Comparison of ENCODE assay signal across 16 cellular contexts in the genomic region with DNA sequence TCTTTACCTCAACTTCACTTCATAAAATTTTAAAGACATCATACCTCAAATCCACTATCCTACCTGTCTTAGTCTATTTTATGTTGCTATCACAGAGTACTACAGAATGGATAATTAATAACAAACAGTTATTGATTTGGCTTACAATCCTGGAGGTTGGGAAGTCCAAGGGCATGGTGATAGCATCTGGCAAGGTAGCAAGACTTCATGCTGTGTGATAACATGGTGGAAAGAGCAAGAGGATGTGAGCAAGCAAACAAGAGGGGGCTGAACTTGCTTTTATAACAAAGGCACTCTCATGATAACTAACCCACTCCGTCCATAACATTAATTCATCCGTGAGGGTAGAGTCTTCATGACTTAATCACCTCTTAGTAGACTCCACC. TPM values are rescaled to one million over a fixed set of nuclear protein-coding genes. Genes with fewer than 3 reads are reported as not detected.
DNase-seq lines count a peak whose midpoint lies in the region; ATAC-seq lines count a peak whose summit lies in the region.
"Had no signal": no experiment of that assay in that cellular context is flagged by ENCODE, and none has a peak within 500 bp of the region (broad histone marks: within the 10 kb centered on the region; RNA-seq: fewer than 3 reads in every experiment).

No MANE protein-coding gene starts in this region.

- DNase-seq in activated CD4-positive, alpha-beta T cell treated with anti-CD3 and anti-CD28 coated beads for 36 hours = no peak
- no peak for DNase-seq in activated CD4-positive, alpha-beta T cell treated with anti-CD3 and anti-CD28 coated beads, Interleukin-2, amount 50 U/mL, for 48 hours
- no peak for DNase-seq in activated T-helper 2 cell treated with anti-CD3 and anti-CD28 coated beads, Interferon-gamma antibody, Interleukin-2, Interleukin-4, amounts not matched to agents 10 μg/mL and 5 μg/mL and 100 μg/mL, durations not matched to agents 14 hours and 24 hours and 36 hours (ENCODE audit: low spot score)
- DNase-seq in natural killer cell treated with Interleukin-12 subunit alpha and Interleukin-12 subunit beta and Interleukin-15 and Interleukin-18, amount 100 ng/mL, for 72 hours (ENCODE audit: low spot score) = no peak
- DNase-seq in stimulated activated CD4-positive, alpha-beta T cell treated with anti-CD3 and anti-CD28 coated beads, Interleukin-4, amount 100 ng/mL, for 1 hour = no peak
- no peak for DNase-seq in DMS79 treated with DMSO at 0.1 percent for 48 hours (lab: John Stamatoyannopoulos, UW)
- DNase-seq: activated CD4-positive, alpha-beta T cell treated with anti-CD3 and anti-CD28 coated beads for 1 hour; brain microvascular endothelial cell; esophagus squamous epithelium; H7; head of caudate nucleus; islet precursor cell; mesendoderm; NCI-H774 had no signal

- POLR2A ChIA-PET in activated CD4-positive, alpha-beta T cell treated with anti-CD3 and anti-CD28 coated beads for 36 hours (lab: Charles Lee) = no interaction called here

- peaks cover 33% of the 10 kb centered on the region for H3K36me3 Mint-ChIP-seq in activated CD4-positive, alpha-beta T cell treated with anti-CD3 and anti-CD28 coated beads for 36 hours (ENCODE audit: low read depth)
- peaks cover 5% of the 10 kb centered on the region for H3K36me3 Mint-ChIP-seq in IgD-negative memory B cell
- H3K36me3 Mint-ChIP-seq in activated T-helper 2 cell treated with anti-CD3 and anti-CD28 coated beads, Interferon-gamma antibody, Interleukin-2, Interleukin-4, amounts not matched to agents 10 μg/mL and 5 μg/mL and 100 μg/mL, durations not matched to agents 14 hours and 24 hours and 36 hours (ENCODE audit: low read depth) = peaks cover 54% of the 10 kb centered on the region
- H3K36me3 Mint-ChIP-seq in natural killer cell treated with Interleukin-12 subunit alpha and Interleukin-12 subunit beta and Interleukin-15 and Interleukin-18, amount 100 ng/mL, for 72 hours = peaks cover 39% of the 10 kb centered on the region

- intact Hi-C loops in activated CD4-positive, alpha-beta T cell treated with anti-CD3 and anti-CD28 coated beads for 36 hours (cut with DNase I, micrococcal nuclease) = loop anchor here (10.0 kb wide), 2 partner anchors 81 to 271 kb away; partner anchors contain the start of gene CXADR (in 1 of the 2)
- intact Hi-C loops in activated T-helper 2 cell treated with anti-CD3 and anti-CD28 coated beads, Interferon-gamma antibody, Interleukin-2, Interleukin-4, amounts not matched to agents 10 μg/mL and 5 μg/mL and 100 μg/mL, durations not matched to agents 14 hours and 24 hours and 36 hours (cut with micrococcal nuclease) = loop anchor here (1.0 to 5.0 kb wide), 3 partner anchors 8 to 293 kb away; no protein-coding TSS in a partner anchor

- peaks cover 95% of the 10 kb centered on the region for H3K4me1 Mint-ChIP-seq in activated CD4-positive, alpha-beta T cell treated with anti-CD3 and anti-CD28 coated beads for 36 hours
- peaks cover 54 to 66% (median 60%) of the 10 kb centered on the region in 3 donors for H3K4me1 Mint-ChIP-seq in IgD-negative memory B cell
- peaks cover 92% of the 10 kb centered on the region for H3K4me1 Mint-ChIP-seq in activated T-helper 2 cell treated with anti-CD3 and anti-CD28 coated beads, Interferon-gamma antibody, Interleukin-2, Interleukin-4, amounts not matched to agents 10 μg/mL and 5 μg/mL and 100 μg/mL, durations not matched to agents 14 hours and 24 hours and 36 hours (ENCODE audit: low read depth)
- peaks cover 73 to 90% of the 10 kb centered on the region in 2 donors for H3K4me1 Mint-ChIP-seq in natural killer cell treated with Interleukin-12 subunit alpha and Interleukin-12 subunit beta and Interleukin-15 and Interleukin-18, amount 100 ng/mL, for 72 hours (ENCODE audit: low read depth in 2 of 2)

- ATAC-seq in activated CD4-positive, alpha-beta T cell treated with anti-CD3 and anti-CD28 coated beads for 36 hours = no peak
- no peak for ATAC-seq in natural killer cell treated with Interleukin-12 subunit alpha and Interleukin-12 subunit beta and Interleukin-15 and Interleukin-18, amount 100 ng/mL, for 72 hours
- ATAC-seq in HG02588 (IDR thresholded peaks at IDR 0.05; ENCODE audit: unreplicated experiment) = no peak

- H3K27ac Mint-ChIP-seq in activated CD4-positive, alpha-beta T cell treated with anti-CD3 and anti-CD28 coated beads for 36 hours = peak overlapping the region; percentile 85
- peak overlapping the region in 2 of 3 donors; percentile 1 to 96 for H3K27ac Mint-ChIP-seq in IgD-negative memory B cell
- peak overlapping the region; percentile 90 for H3K27ac Mint-ChIP-seq in activated T-helper 2 cell treated with anti-CD3 and anti-CD28 coated beads, Interferon-gamma antibody, Interleukin-2, Interleukin-4, amounts not matched to agents 10 μg/mL and 5 μg/mL and 100 μg/mL, durations not matched to agents 14 hours and 24 hours and 36 hours
- H3K27ac Mint-ChIP-seq in natural killer cell treated with Interleukin-12 subunit alpha and Interleukin-12 subunit beta and Interleukin-15 and Interleukin-18, amount 100 ng/mL, for 72 hours = peak overlapping the region; percentile 88 to 98

- peak overlapping the region; percentile 49 for H3K4me3 Mint-ChIP-seq in activated CD4-positive, alpha-beta T cell treated with anti-CD3 and anti-CD28 coated beads for 36 hours
- peak overlapping the region in 2 of 4 donors; percentile 82 to 92 for H3K4me3 Mint-ChIP-seq in IgD-negative memory B cell
- H3K4me3 Mint-ChIP-seq in activated T-helper 2 cell treated with anti-CD3 and anti-CD28 coated beads, Interferon-gamma antibody, Interleukin-2, Interleukin-4, amounts not matched to agents 10 μg/mL and 5 μg/mL and 100 μg/mL, durations not matched to agents 14 hours and 24 hours and 36 hours (ENCODE audit: low read depth) = peak overlapping the region; percentile 60
- H3K4me3 Mint-ChIP-seq in natural killer cell treated with Interleukin-12 subunit alpha and Interleukin-12 subunit beta and Interleukin-15 and Interleukin-18, amount 100 ng/mL, for 72 hours = peak overlapping the region; percentile 87

- CTCF ChIA-PET in activated CD4-positive, alpha-beta T cell treated with anti-CD3 and anti-CD28 coated beads for 36 hours (lab: Charles Lee) = no interaction called here

- peaks cover 3% of the 10 kb centered on the region for H3K9me3 Mint-ChIP-seq in activated CD4-positive, alpha-beta T cell treated with anti-CD3 and anti-CD28 coated beads for 36 hours (ENCODE audit: low read depth)
- H3K9me3 Mint-ChIP-seq in IgD-negative memory B cell = peaks cover 0 to 5% (median 0%) of the 10 kb centered on the region in 3 donors
- H3K9me3 Mint-ChIP-seq in activated T-helper 2 cell treated with anti-CD3 and anti-CD28 coated beads, Interferon-gamma antibody, Interleukin-2, Interleukin-4, amounts not matched to agents 10 μg/mL and 5 μg/mL and 100 μg/mL, durations not matched to agents 14 hours and 24 hours and 36 hours = peaks cover 7% of the 10 kb centered on the region
- peaks cover 6% of the 10 kb centered on the region for H3K9me3 Mint-ChIP-seq in natural killer cell treated with Interleukin-12 subunit alpha and Interleukin-12 subunit beta and Interleukin-15 and Interleukin-18, amount 100 ng/mL, for 72 hours

- H3K27me3 Mint-ChIP-seq in activated CD4-positive, alpha-beta T cell treated with anti-CD3 and anti-CD28 coated beads for 36 hours = no peaks in the 10 kb centered on the region
- no peaks in the 10 kb centered on the region for H3K27me3 Mint-ChIP-seq in IgD-negative memory B cell
- H3K27me3 Mint-ChIP-seq in activated T-helper 2 cell treated with anti-CD3 and anti-CD28 coated beads, Interferon-gamma antibody, Interleukin-2, Interleukin-4, amounts not matched to agents 10 μg/mL and 5 μg/mL and 100 μg/mL, durations not matched to agents 14 hours and 24 hours and 36 hours (ENCODE audit: low read depth) = no peaks in the 10 kb centered on the region
- H3K27me3 Mint-ChIP-seq in natural killer cell treated with Interleukin-12 subunit alpha and Interleukin-12 subunit beta and Interleukin-15 and Interleukin-18, amount 100 ng/mL, for 72 hours = no peaks in the 10 kb centered on the region

RNA-seq across cellular contexts. Expression of gene C21orf91, which starts 33.8 kb away (rescaled TPM):
- total RNA-seq in activated CD4-positive, alpha-beta T cell treated with anti-CD3 and anti-CD28 coated beads for 36 hours = 10 to 100 TPM; 20.8 to 22.9 TPM
- 18.2 TPM for polyA plus RNA-seq in IgD-negative memory B cell
- total RNA-seq in activated T-helper 2 cell treated with anti-CD3 and anti-CD28 coated beads, Interferon-gamma antibody, Interleukin-2, Interleukin-4, amounts not matched to agents 10 μg/mL and 5 μg/mL and 100 μg/mL, durations not matched to agents 14 hours and 24 hours and 36 hours = 22.5 and 27.0 TPM in 2 replicates
- total RNA-seq in natural killer cell treated with Interleukin-12 subunit alpha and Interleukin-12 subunit beta and Interleukin-15 and Interleukin-18, amount 100 ng/mL, for 72 hours = 100 to 1,000 TPM in 1 of 2 donors, 10 to 100 TPM in 1; 61.0 to 101 TPM
